ENCODE assay signal across 19 cellular contexts in the genomic region with DNA sequence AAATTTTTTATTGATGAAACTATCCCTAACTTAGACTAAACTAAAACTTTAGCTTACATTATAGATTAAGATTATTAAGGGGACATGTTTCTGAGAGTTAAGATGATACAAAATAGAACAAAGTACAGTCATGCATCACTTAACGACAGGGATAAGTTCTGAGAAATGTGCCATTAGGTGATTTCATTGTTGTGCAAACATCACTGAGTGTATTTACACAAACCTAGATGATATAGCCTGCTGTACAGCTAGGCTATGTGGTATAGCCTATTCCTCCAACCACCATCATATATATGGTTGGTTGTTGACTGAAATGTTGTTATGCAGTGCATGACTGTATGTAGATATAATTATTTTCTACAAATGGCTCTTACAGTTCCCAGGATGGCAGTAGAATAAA. TPM values are rescaled to one million over a fixed set of nuclear protein-coding genes. Genes with fewer than 3 reads are reported as not detected.
A peak's percentile ranks its signal among the peaks of the same experiment; 100 is the strongest.
DNase-seq lines count a peak whose midpoint lies in the region; ATAC-seq, FAIRE-seq and TF ChIP-seq lines count a peak whose summit lies in the region.
"Had no signal": no experiment of that assay in that cellular context is flagged by ENCODE, and none has a peak within 500 bp of the region (broad histone marks: within the 10 kb centered on the region; RNA-seq: fewer than 3 reads in every experiment).

No MANE protein-coding gene starts in this region.

- no peaks in the 10 kb centered on the region for H3F3A ChIP-seq in PC-3 (ENCODE audit: low read length, unreplicated experiment)

- H3K27me3 ChIP-seq in PC-3 (ENCODE audit: low read length) = no peaks in the 10 kb centered on the region
- no peaks in the 10 kb centered on the region for H3K27me3 ChIP-seq in hepatocyte
- H3K27me3 ChIP-seq: BLaER1 had no signal

- H3K36me3 ChIP-seq in PC-3 (ENCODE audit: low read depth, low read length) (peaks cover 16% of the 10 kb centered on the region; the same call in 1 of the 2 replicates), mucosa of descending colon (ENCODE audit: low read depth) (no peaks in the 10 kb centered on the region), hepatocyte (replicated peaks; ENCODE audit: insufficient read depth, low read depth) (no peaks in the 10 kb centered on the region)

- intact Hi-C loops in PC-3 (cut with micrococcal nuclease) (no loop called here), mucosa of descending colon (cut with DNase I, micrococcal nuclease) (no loop called here)

- H3K4me1 ChIP-seq in PC-3 (ENCODE audit: insufficient read depth, low read length) (peaks cover 29% of the 10 kb centered on the region), mucosa of descending colon (ENCODE audit: low read depth) (no peaks in the 10 kb centered on the region), hepatocyte (ENCODE audit: insufficient read depth) (no peaks in the 10 kb centered on the region)
- H3K4me1 ChIP-seq: BLaER1 had no signal

- DNase-seq in DMS53 (lab: John Stamatoyannopoulos, UW) (peak; percentile 56), DMS53 treated with DMSO at 0.1 percent for 48 hours (lab: John Stamatoyannopoulos, UW; ENCODE audit: unreplicated experiment) (no peak), HTR-8/SVneo (ENCODE audit: insufficient read length, low spot score) (no peak), PC-3 (peak; percentile 73), mucosa of descending colon (no peak), substantia nigra (lab: John Stamatoyannopoulos, UW) (no peak), hepatocyte (ENCODE audit: low spot score) (no peak), NCI-H1105 treated with DMSO at 0.1 percent for 48 hours (lab: John Stamatoyannopoulos, UW) (no peak)
- DNase-seq: 8988T; AML-193; Caco-2; CD8-positive, alpha-beta memory T cell; DND-41; GDM1; GOT3; H9 had no signal

- H3K79me2 ChIP-seq in PC-3 (ENCODE audit: low read length) (no peaks in the 10 kb centered on the region), hepatocyte (no peaks in the 10 kb centered on the region)

- BruUV-seq in PC-3 (replicated peaks; lab: Mats Ljungman, UMichigan) = no TSS peak

- no peak overlapping the region for H2AFZ ChIP-seq in PC-3 (ENCODE audit: low read length)
- no peak overlapping the region for H2AFZ ChIP-seq in hepatocyte

- H3K9me3 ChIP-seq in PC-3 (ENCODE audit: low read length) = no peaks in the 10 kb centered on the region
- H3K9me3 ChIP-seq in mucosa of descending colon = no peaks in the 10 kb centered on the region
- H3K9me3 ChIP-seq in hepatocyte (ENCODE audit: low read depth) = no peaks in the 10 kb centered on the region
- H3K9me3 ChIP-seq: BLaER1, Caco-2 had no signal

- no peaks in the 10 kb centered on the region for H3K9me2 ChIP-seq in PC-3 (replicated peaks; ENCODE audit: low read length)
- no peaks in the 10 kb centered on the region for H3K9me2 ChIP-seq in hepatocyte (replicated peaks; ENCODE audit: insufficient read depth)

- no peak overlapping the region for H3K9ac ChIP-seq in PC-3 (ENCODE audit: low read length)
- H3K9ac ChIP-seq: BLaER1 had no signal

- TF ChIP-seq CTCF in PC-3 (conservative IDR thresholded peaks at IDR 0.05; ENCODE audit: low read depth, low read length) (no peak), mucosa of descending colon (IDR thresholded peaks at IDR 0.05) (no peak), hepatocyte (IDR thresholded peaks at IDR 0.05; ENCODE audit: poor library complexity) (no peak)

- CTCF ChIA-PET in PC-3 (lab: Charles Lee) = no interaction called here

- H3K27ac ChIP-seq in PC-3 (ENCODE audit: low read length) (no peak overlapping the region), substantia nigra (ENCODE audit: low read depth, low read length, poor library complexity, severe bottlenecking) (no peak overlapping the region), hepatocyte (no peak overlapping the region)
- H3K27ac ChIP-seq: BLaER1 had no signal

- ATAC-seq in PC-3 (peak; percentile 89), mucosa of descending colon (peak; percentile 65)

- H4K20me1 ChIP-seq in PC-3 (ENCODE audit: low read length) (peaks cover 5% of the 10 kb centered on the region; the same call in 1 of the 2 replicates), hepatocyte (ENCODE audit: insufficient read depth, poor library complexity, severe bottlenecking) (no peaks in the 10 kb centered on the region)
- H4K20me1 ChIP-seq: BLaER1 had no signal

- POLR2A ChIA-PET in PC-3 (lab: Charles Lee; ENCODE audit: unreplicated experiment) = no interaction called here

- WGBS in hepatocyte (ENCODE audit: low lambda C conversion rate, missing lambda C conversion rate) = 44% methylated on average over 1 of the region's 1 CpG

- FAIRE-seq in HTR-8/SVneo (lab: Jason Lieb, UNC) = peak; percentile 98
- FAIRE-seq: GM12892, GM19239 had no signal

- H3K4me2 ChIP-seq in PC-3 (ENCODE audit: low read length) (no peak overlapping the region), hepatocyte (no peak overlapping the region)
- H3K4me2 ChIP-seq: BLaER1 had no signal

- no peak overlapping the region for H3K4me3 ChIP-seq in PC-3 (ENCODE audit: low read length)
- no peak overlapping the region for H3K4me3 ChIP-seq in mucosa of descending colon
- no peak overlapping the region for H3K4me3 ChIP-seq in hepatocyte
- H3K4me3 ChIP-seq: BLaER1 had no signal

RNA-seq across cellular contexts. Expression of a gene that starts 46.5 kb away (rescaled TPM):
- total RNA-seq in PC-3 (2014; rRNA removed) = 69.6 and 85.9 TPM in 2 replicates
- total RNA-seq in mucosa of descending colon = 10 to 100 TPM; 74.1 to 83.7 (median 81.6) TPM
- 86.7 and 95.5 TPM in 2 replicates for total RNA-seq in hepatocyte
- 132 and 145 TPM in 2 replicates for polyA plus RNA-seq in hepatocyte

RNA-seq across cellular contexts. Expression of a gene that starts 47.0 kb away (rescaled TPM):
- total RNA-seq in PC-3 (2014; rRNA removed) = 345 and 415 TPM in 2 replicates
- total RNA-seq in mucosa of descending colon = 100 to 1,000 TPM in 1 of 3 donors, 10 to 100 TPM in 2; 35.7 to 111 (median 65.8) TPM
- total RNA-seq in hepatocyte = 106 and 108 TPM in 2 replicates
- polyA plus RNA-seq in hepatocyte = 109 and 123 TPM in 2 replicates

Comparison
In these comparisons a context has a peak if more than half of its experiments do, and no peak if none do; other contexts are left out.
1. DNase-seq: peak in DMS53 (single experiment) and PC-3 (single experiment); none in DMS53 treated with DMSO at 0.1 percent for 48 hours (single experiment), HTR-8/SVneo (single experiment), mucosa of descending colon (0 of 3), substantia nigra (0 of 49), hepatocyte (single experiment) and NCI-H1105 treated with DMSO at 0.1 percent for 48 hours (single experiment).